8 cellular contexts compared by ENCODE assay signal in the genomic region with DNA sequence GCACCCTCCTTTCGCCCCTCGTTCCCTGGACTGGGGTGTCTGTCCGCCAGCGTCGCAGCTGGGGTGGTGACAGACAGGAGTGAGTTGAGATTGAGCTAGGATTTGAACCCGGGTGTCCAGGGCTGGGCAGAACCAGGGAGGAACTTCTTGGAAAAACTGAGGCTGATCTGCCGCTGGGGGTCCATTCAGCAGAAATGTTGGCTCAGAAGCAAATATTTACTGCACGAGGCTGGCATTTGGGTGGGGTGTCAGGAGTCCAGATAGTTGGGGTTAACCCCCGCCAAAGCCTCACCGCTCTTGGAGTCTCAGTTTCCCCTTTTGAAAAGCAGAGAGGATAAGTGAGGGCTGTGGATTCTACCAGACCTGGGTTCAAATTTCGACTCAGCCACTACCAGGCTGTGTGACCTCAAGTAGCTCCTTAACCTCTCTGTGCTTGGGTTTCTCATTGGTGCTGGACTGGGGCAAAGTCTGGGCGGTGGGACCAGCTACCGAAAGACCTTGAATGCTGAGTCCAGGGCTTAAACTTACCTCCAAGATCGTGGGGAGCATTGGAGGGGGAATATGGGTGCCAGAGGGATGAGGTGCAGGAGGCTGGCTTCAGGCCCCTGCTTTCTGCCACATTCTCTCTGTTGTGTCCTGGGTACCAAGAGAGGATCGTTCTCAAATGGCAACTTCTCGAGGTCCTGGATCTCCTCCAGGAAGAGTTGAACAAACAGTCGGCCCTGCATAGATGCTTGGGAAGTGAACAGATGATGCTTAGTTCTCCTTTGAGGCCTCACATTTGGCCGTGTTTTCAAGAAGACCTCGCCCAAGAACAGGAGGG.
DNase-seq lines count a peak whose midpoint lies in the region; ATAC-seq and TF ChIP-seq lines count a peak whose summit lies in the region.

No MANE protein-coding gene starts in this region.

- peak overlapping the region; percentile 42 for H3K9ac ChIP-seq in muscle layer of colon (ENCODE audit: low read length)

- no peaks in the 10 kb centered on the region for H3K27me3 ChIP-seq in muscle layer of colon (ENCODE audit: control insufficient read depth in 1 of 2, insufficient read depth in 2 of 2, low read length in 2 of 2)

- peaks cover 28% of the 10 kb centered on the region for H3K4me1 Mint-ChIP-seq in central memory CD8-positive, alpha-beta T cell

- H3K4me1 ChIP-seq in muscle layer of colon (ENCODE audit: insufficient read depth, low read length) = peaks cover 20% of the 10 kb centered on the region

- H3K27ac ChIP-seq in muscle layer of colon (ENCODE audit: low read depth, low read length) = peak overlapping the region; percentile 63

- peak overlapping the region; percentile 91 for H3K4me3 Mint-ChIP-seq in central memory CD8-positive, alpha-beta T cell

- H3K27ac Mint-ChIP-seq in central memory CD8-positive, alpha-beta T cell (ENCODE audit: low read depth) = peak overlapping the region; percentile 99

- no peak for TF ChIP-seq RAD21 in Ishikawa (IDR thresholded peaks at IDR 0.05; ENCODE audit: low read depth)

- H3K27me3 Mint-ChIP-seq in central memory CD8-positive, alpha-beta T cell = no peaks in the 10 kb centered on the region

- no peak for ATAC-seq in central memory CD8-positive, alpha-beta T cell (replicated peaks; ENCODE audit: extremely low read depth, poor library complexity, severe bottlenecking)

- no peak for TF ChIP-seq EP300 in Ishikawa (IDR thresholded peaks at IDR 0.05; ENCODE audit: borderline replicate concordance)

- H3K9me3 ChIP-seq in muscle layer of colon (ENCODE audit: low read length) = no peaks in the 10 kb centered on the region

- DNase-seq in AG08395 (ENCODE audit: low spot score) = peak; percentile 18
- no peak for DNase-seq in central memory CD8-positive, alpha-beta T cell (ENCODE audit: low spot score in 2 of 2)
- DNase-seq in NCI-H2196 treated with DMSO at 0.1 percent for 48 hours (lab: John Stamatoyannopoulos, UW; ENCODE audit: unreplicated experiment) = no peak
- DNase-seq in NCI-H1105 (lab: John Stamatoyannopoulos, UW) = no peak
- DNase-seq in hippocampal formation (lab: John Stamatoyannopoulos, UW) = no peak
- no peak for DNase-seq in erythroblast (lab: John Stamatoyannopoulos, UW)

- no peaks in the 10 kb centered on the region for H3K9me3 Mint-ChIP-seq in central memory CD8-positive, alpha-beta T cell

- TF ChIP-seq POLR2A in erythroblast (IDR thresholded peaks at IDR 0.05; ENCODE audit: low read length) = no peak

- peak overlapping the region; percentile 49 to 63 for H3K4me3 ChIP-seq in muscle layer of colon (ENCODE audit: low read depth in 1 of 2, low read length in 2 of 2)

- peaks cover 4% of the 10 kb centered on the region for H3K36me3 ChIP-seq in muscle layer of colon (ENCODE audit: insufficient read depth, low read length)

- peaks cover 26% of the 10 kb centered on the region for H3K36me3 Mint-ChIP-seq in central memory CD8-positive, alpha-beta T cell (ENCODE audit: insufficient read depth)

TF ChIP-seq in Ishikawa, 13 proteins besides CTCF, POLR2A, EP300 and RAD21:
- TF ChIP-seq, protein P1, sequence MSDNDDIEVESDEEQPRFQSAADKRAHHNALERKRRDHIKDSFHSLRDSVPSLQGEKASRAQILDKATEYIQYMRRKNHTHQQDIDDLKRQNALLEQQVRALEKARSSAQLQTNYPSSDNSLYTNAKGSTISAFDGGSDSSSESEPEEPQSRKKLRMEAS (IDR thresholded peaks at IDR 0.05) = 0 out of 2 replicates have a peak, but pooled peaks have one; percentile 2
- no peak for TF ChIP-seq FOXM1 (IDR thresholded peaks at IDR 0.05; ENCODE audit: borderline replicate concordance, low read depth)
